In genomic region chr3:62556121-62556520, GRCh38 we compare ENCODE assay signal across 32 cellular contexts.
"Had no signal": no experiment of that assay in that cellular context is flagged by ENCODE, and none has a peak within 500 bp of the region (broad histone marks: within the 10 kb centered on the region; RNA-seq: fewer than 3 reads in every experiment).

No MANE protein-coding gene starts in this region.

- ATAC-seq: activated CD4-positive, alpha-beta T cell treated with anti-CD3 and anti-CD28 coated beads for 36 hours; activated CD8-positive, alpha-beta memory T cell treated with anti-CD3 and anti-CD28 coated beads, Interleukin-2, amount 10 ng/mL, durations not matched to agents 7 days and 5 days; activated CD8-positive, alpha-beta T cell treated with anti-CD3 and anti-CD28 coated beads, Interleukin-2, amount 10 ng/mL, durations not matched to agents 7 days and 5 days; activated naive CD8-positive, alpha-beta T cell treated with anti-CD3 and anti-CD28 coated beads, Interleukin-2, amount 50 U/mL, for 24 hours; body of pancreas; effector memory CD8-positive, alpha-beta T cell had no signal

- H3K27ac Mint-ChIP-seq: activated CD4-positive, alpha-beta memory T cell treated with anti-CD3 and anti-CD28 coated beads for 36 hours; activated CD4-positive, alpha-beta T cell treated with anti-CD3 and anti-CD28 coated beads for 36 hours; activated CD4-positive, alpha-beta T cell treated with anti-CD3 and anti-CD28 coated beads, Interleukin-2, amount 10 ng/mL, durations not matched to agents 24 days and 14 days; activated CD8-positive, alpha-beta memory T cell treated with anti-CD3 and anti-CD28 coated beads, Interleukin-2, amount 10 ng/mL, durations not matched to agents 7 days and 5 days; activated CD8-positive, alpha-beta T cell treated with anti-CD3 and anti-CD28 coated beads, Interleukin-2, amount 10 ng/mL, durations not matched to agents 7 days and 5 days; activated naive CD4-positive, alpha-beta T cell treated with anti-CD3 and anti-CD28 coated beads for 36 hours; activated naive CD4-positive, alpha-beta T cell treated with anti-CD3 and anti-CD28 coated beads, Interleukin-2, amount 50 U/mL, for 24 hours; activated naive CD8-positive, alpha-beta T cell treated with anti-CD3 and anti-CD28 coated beads for 36 hours; activated naive CD8-positive, alpha-beta T cell treated with anti-CD3 and anti-CD28 coated beads, Interleukin-2, amount 50 U/mL, for 24 hours; activated T-helper 1 cell treated with anti-CD3 and anti-CD28 coated beads, Interleukin-12 subunit alpha, Interleukin-12 subunit beta, Interleukin-2, Interleukin-4 antibody, amounts not matched to agents 30 ng/mL and 10 ng/mL and 1 ng/mL, durations not matched to agents 14 hours and 24 hours and 36 hours; activated T-helper 2 cell treated with anti-CD3 and anti-CD28 coated beads, Interferon-gamma antibody, Interleukin-2, Interleukin-4, amounts not matched to agents 10 μg/mL and 5 μg/mL and 100 μg/mL, durations not matched to agents 14 hours and 24 hours and 36 hours; effector memory CD8-positive, alpha-beta T cell; T-helper 1 cell treated with Interleukin-12 subunit alpha and Interleukin-12 subunit beta and Interleukin-4 antibody, amounts not matched to agents 30 μg/mL and 1 μg/mL, for 36 hours had no signal

- H3K36me3 ChIP-seq: adrenal gland had no signal

- H3K4me1 ChIP-seq: adrenal gland, body of pancreas had no signal

- DNase-seq: activated CD4-positive, alpha-beta memory T cell treated with anti-CD3 and anti-CD28 coated beads for 36 hours; activated CD4-positive, alpha-beta T cell treated with anti-CD3 and anti-CD28 coated beads for 36 hours; activated CD4-positive, alpha-beta T cell treated with anti-CD3 and anti-CD28 coated beads, Interleukin-2, amount 10 ng/mL, durations not matched to agents 24 days and 14 days; activated CD4-positive, CD25-positive, alpha-beta regulatory T cell; activated CD4-positive, CD25-positive, alpha-beta regulatory T cell treated with anti-CD3 and anti-CD28 coated beads, Interleukin-2, amount 50 U/mL, for 72 hours; activated CD8-positive, alpha-beta memory T cell treated with anti-CD3 and anti-CD28 coated beads, Interleukin-2, amount 10 ng/mL, durations not matched to agents 7 days and 5 days; activated CD8-positive, alpha-beta memory T cell treated with anti-CD3 and anti-CD28 coated beads, Interleukin-2, amount 50 U/mL, for 4 hours; activated CD8-positive, alpha-beta T cell treated with anti-CD3 and anti-CD28 coated beads, Interleukin-2, amount 10 ng/mL, durations not matched to agents 7 days and 5 days; activated effector memory CD4-positive, alpha-beta T cell treated with anti-CD3 and anti-CD28 coated beads, Interleukin-2, amount 50 U/mL, for 16 hours; activated naive CD4-positive, alpha-beta T cell treated with anti-CD3 and anti-CD28 coated beads for 36 hours; activated naive CD8-positive, alpha-beta T cell treated with anti-CD3 and anti-CD28 coated beads for 36 hours; activated naive CD8-positive, alpha-beta T cell treated with anti-CD3 and anti-CD28 coated beads, Interleukin-2, amount 50 U/mL, for 24 hours; activated T-cell treated with anti-CD3 and anti-CD28 coated beads, Interleukin-2, amount 50 U/mL, for 1 hour; activated T-cell treated with anti-CD3 and anti-CD28 coated beads, Interleukin-2, amount 50 U/mL, for 48 hours; adrenal gland; amygdala; aorta; body of pancreas; caudate nucleus; cortex of kidney; dermis blood vessel endothelial cell; effector CD4-positive, alpha-beta T cell; effector memory CD8-positive, alpha-beta T cell; foreskin fibroblast; head of caudate nucleus; T-helper 9 cell; WERI-Rb-1 had no signal

- H3K36me3 Mint-ChIP-seq: activated CD4-positive, alpha-beta memory T cell treated with anti-CD3 and anti-CD28 coated beads for 36 hours; activated CD8-positive, alpha-beta memory T cell treated with anti-CD3 and anti-CD28 coated beads, Interleukin-2, amount 10 ng/mL, durations not matched to agents 7 days and 5 days; activated naive CD4-positive, alpha-beta T cell treated with anti-CD3 and anti-CD28 coated beads, Interleukin-2, amount 50 U/mL, for 24 hours; activated naive CD8-positive, alpha-beta T cell treated with anti-CD3 and anti-CD28 coated beads for 36 hours had no signal

- H3K9me3 ChIP-seq: adrenal gland, body of pancreas had no signal

- H3K27me3 Mint-ChIP-seq: activated CD4-positive, alpha-beta memory T cell treated with anti-CD3 and anti-CD28 coated beads for 36 hours; activated CD4-positive, alpha-beta T cell treated with anti-CD3 and anti-CD28 coated beads, Interleukin-2, amount 10 ng/mL, durations not matched to agents 24 days and 14 days; activated CD8-positive, alpha-beta memory T cell treated with anti-CD3 and anti-CD28 coated beads, Interleukin-2, amount 10 ng/mL, durations not matched to agents 7 days and 5 days; effector memory CD8-positive, alpha-beta T cell had no signal

- H3K4me1 Mint-ChIP-seq: activated CD4-positive, alpha-beta T cell treated with anti-CD3 and anti-CD28 coated beads for 36 hours; activated CD4-positive, alpha-beta T cell treated with anti-CD3 and anti-CD28 coated beads, Interleukin-2, amount 10 ng/mL, durations not matched to agents 24 days and 14 days; activated CD8-positive, alpha-beta memory T cell treated with anti-CD3 and anti-CD28 coated beads, Interleukin-2, amount 10 ng/mL, durations not matched to agents 7 days and 5 days; activated naive CD4-positive, alpha-beta T cell treated with anti-CD3 and anti-CD28 coated beads, Interleukin-2, amount 50 U/mL, for 24 hours; activated naive CD8-positive, alpha-beta T cell treated with anti-CD3 and anti-CD28 coated beads for 36 hours; activated naive CD8-positive, alpha-beta T cell treated with anti-CD3 and anti-CD28 coated beads, Interleukin-2, amount 50 U/mL, for 24 hours had no signal

- H3K27me3 ChIP-seq: body of pancreas had no signal

- H3K4me3 Mint-ChIP-seq: activated CD4-positive, alpha-beta memory T cell treated with anti-CD3 and anti-CD28 coated beads for 36 hours; activated CD4-positive, alpha-beta T cell treated with anti-CD3 and anti-CD28 coated beads for 36 hours; activated CD4-positive, alpha-beta T cell treated with anti-CD3 and anti-CD28 coated beads, Interleukin-2, amount 10 ng/mL, durations not matched to agents 24 days and 14 days; activated CD8-positive, alpha-beta memory T cell treated with anti-CD3 and anti-CD28 coated beads, Interleukin-2, amount 10 ng/mL, durations not matched to agents 7 days and 5 days; activated CD8-positive, alpha-beta T cell treated with anti-CD3 and anti-CD28 coated beads, Interleukin-2, amount 10 ng/mL, durations not matched to agents 7 days and 5 days; activated naive CD4-positive, alpha-beta T cell treated with anti-CD3 and anti-CD28 coated beads for 36 hours; activated naive CD4-positive, alpha-beta T cell treated with anti-CD3 and anti-CD28 coated beads, Interleukin-2, amount 50 U/mL, for 24 hours; activated naive CD8-positive, alpha-beta T cell treated with anti-CD3 and anti-CD28 coated beads for 36 hours; activated naive CD8-positive, alpha-beta T cell treated with anti-CD3 and anti-CD28 coated beads, Interleukin-2, amount 50 U/mL, for 24 hours; activated T-helper 1 cell treated with anti-CD3 and anti-CD28 coated beads, Interleukin-12 subunit alpha, Interleukin-12 subunit beta, Interleukin-2, Interleukin-4 antibody, amounts not matched to agents 30 ng/mL and 10 ng/mL and 1 ng/mL, durations not matched to agents 14 hours and 24 hours and 36 hours; effector memory CD8-positive, alpha-beta T cell; T-helper 1 cell treated with Interleukin-12 subunit alpha and Interleukin-12 subunit beta and Interleukin-4 antibody, amounts not matched to agents 30 μg/mL and 1 μg/mL, for 36 hours had no signal

- H3K9me3 Mint-ChIP-seq: activated CD4-positive, alpha-beta memory T cell treated with anti-CD3 and anti-CD28 coated beads for 36 hours; activated CD4-positive, alpha-beta T cell treated with anti-CD3 and anti-CD28 coated beads, Interleukin-2, amount 10 ng/mL, durations not matched to agents 24 days and 14 days; activated naive CD4-positive, alpha-beta T cell treated with anti-CD3 and anti-CD28 coated beads for 36 hours; activated naive CD4-positive, alpha-beta T cell treated with anti-CD3 and anti-CD28 coated beads, Interleukin-2, amount 50 U/mL, for 24 hours; activated naive CD8-positive, alpha-beta T cell treated with anti-CD3 and anti-CD28 coated beads for 36 hours; activated T-helper 1 cell treated with anti-CD3 and anti-CD28 coated beads, Interleukin-12 subunit alpha, Interleukin-12 subunit beta, Interleukin-2, Interleukin-4 antibody, amounts not matched to agents 30 ng/mL and 10 ng/mL and 1 ng/mL, durations not matched to agents 14 hours and 24 hours and 36 hours; activated T-helper 2 cell treated with anti-CD3 and anti-CD28 coated beads, Interferon-gamma antibody, Interleukin-2, Interleukin-4, amounts not matched to agents 10 μg/mL and 5 μg/mL and 100 μg/mL, durations not matched to agents 14 hours and 24 hours and 36 hours; T-helper 1 cell treated with Interleukin-12 subunit alpha and Interleukin-12 subunit beta and Interleukin-4 antibody, amounts not matched to agents 30 μg/mL and 1 μg/mL, for 36 hours had no signal

- H3K27ac ChIP-seq: adrenal gland, body of pancreas, epithelial cell of prostate, WERI-Rb-1 had no signal

- H3K4me3 ChIP-seq: adrenal gland, body of pancreas had no signal
